39 cellular contexts compared by ENCODE assay signal in genomic region chr7:100735730-100736129, GRCh38. TPM values are rescaled to one million over a fixed set of nuclear protein-coding genes. Genes with fewer than 3 reads are reported as not detected.
"Had no signal": no experiment of that assay in that cellular context is flagged by ENCODE, and none has a peak within 500 bp of the region (broad histone marks: within the 10 kb centered on the region; RNA-seq: fewer than 3 reads in every experiment).

No MANE protein-coding gene starts in this region.

- FAIRE-seq: astrocyte, bronchial epithelial cell had no signal

- H3K4me3 ChIP-seq: adrenal gland, ascending aorta, body of pancreas, breast epithelium, cardiac muscle cell had no signal

- H3K27ac ChIP-seq: adrenal gland, ascending aorta, body of pancreas, brain microvascular endothelial cell, breast epithelium, cardiac muscle cell had no signal

- ATAC-seq: activated naive CD4-positive, alpha-beta T cell treated with anti-CD3 and anti-CD28 coated beads, Interleukin-2, amount 50 U/mL, for 72 hours; activated naive CD8-positive, alpha-beta T cell treated with anti-CD3 and anti-CD28 coated beads, Interleukin-2, amount 50 U/mL, for 24 hours; activated T-cell treated with anti-CD3 and anti-CD28 coated beads, Interleukin-2, amount 50 U/mL, for 4 hours; activated T-cell treated with anti-CD3 and anti-CD28 coated beads, Interleukin-2, amount 50 U/mL, for 72 hours; activated T-helper 17 cell treated with anti-CD3 and anti-CD28 coated beads, Interleukin-2, amount 50 U/mL, for 72 hours; body of pancreas had no signal

- H3K4me1 ChIP-seq: adrenal gland, ascending aorta, body of pancreas, breast epithelium had no signal

- DNase-seq: activated effector memory CD4-positive, alpha-beta T cell treated with anti-CD3 and anti-CD28 coated beads, Interleukin-2, amount 50 U/mL, for 16 hours; activated effector memory CD4-positive, alpha-beta T cell treated with Interleukin-2 at 50 U/mL for 16 hours; activated gamma-delta T cell; activated gamma-delta T cell treated with Interleukin-2 at 50 U/mL for 16 hours; activated naive CD4-positive, alpha-beta T cell; activated naive CD4-positive, alpha-beta T cell treated with anti-CD3 and anti-CD28 coated beads for 36 hours; activated naive CD4-positive, alpha-beta T cell treated with anti-CD3 and anti-CD28 coated beads, Interleukin-2, amount 10 ng/mL, durations not matched to agents 7 days and 5 days; activated naive CD4-positive, alpha-beta T cell treated with anti-CD3 and anti-CD28 coated beads, Interleukin-2, amount 50 U/mL, for 16 hours; activated naive CD4-positive, alpha-beta T cell treated with Interleukin-2 at 50 U/mL for 16 hours; activated naive CD8-positive, alpha-beta T cell treated with anti-CD3 and anti-CD28 coated beads for 36 hours; activated naive CD8-positive, alpha-beta T cell treated with anti-CD3 and anti-CD28 coated beads, Interleukin-2, amount 10 ng/mL, durations not matched to agents 7 days and 5 days; activated naive CD8-positive, alpha-beta T cell treated with anti-CD3 and anti-CD28 coated beads, Interleukin-2, amount 50 U/mL, for 24 hours; activated T-cell treated with anti-CD3 and anti-CD28 coated beads, Interleukin-2, amount 50 U/mL, for 1 hour; activated T-cell treated with anti-CD3 and anti-CD28 coated beads, Interleukin-2, amount 50 U/mL, for 24 hours; activated T-cell treated with anti-CD3 and anti-CD28 coated beads, Interleukin-2, amount 50 U/mL, for 4 hours; activated T-cell treated with anti-CD3 and anti-CD28 coated beads, Interleukin-2, amount 50 U/mL, for 48 hours; activated T-cell treated with anti-CD3 and anti-CD28 coated beads, Interleukin-2, amount 50 U/mL, for 72 hours; adrenal gland; amniotic stem cell; amygdala; anterior cingulate cortex; aorta; body of pancreas; brain microvascular endothelial cell; caudate nucleus; central memory CD4-positive, alpha-beta T cell; cerebellar nuclear complex had no signal

- H3K27me3 ChIP-seq: adrenal gland, ascending aorta, body of pancreas, brain microvascular endothelial cell, breast epithelium, cardiac muscle cell had no signal

- H3K9me3 ChIP-seq: adrenal gland, ascending aorta, body of pancreas, breast epithelium had no signal

- H3K36me3 ChIP-seq: adrenal gland, ascending aorta, brain microvascular endothelial cell, breast epithelium, cardiac muscle cell had no signal

RNA-seq across cellular contexts. Expression of gene ZAN, which starts 2.3 kb away (rescaled TPM):
- total RNA-seq: activated naive CD4-positive, alpha-beta T cell treated with anti-CD3 and anti-CD28 coated beads for 36 hours; activated naive CD4-positive, alpha-beta T cell treated with anti-CD3 and anti-CD28 coated beads, Interleukin-2, amount 50 U/mL, for 72 hours; activated naive CD8-positive, alpha-beta T cell treated with anti-CD3 and anti-CD28 coated beads for 36 hours; activated naive CD8-positive, alpha-beta T cell treated with anti-CD3 and anti-CD28 coated beads, Interleukin-2, amount 10 ng/mL, durations not matched to agents 7 days and 5 days; activated T-cell treated with anti-CD3 and anti-CD28 coated beads, Interleukin-2, amount 50 U/mL, for 4 hours; activated T-cell treated with anti-CD3 and anti-CD28 coated beads, Interleukin-2, amount 50 U/mL, for 72 hours; activated T-helper 1 cell treated with anti-CD3 and anti-CD28 coated beads, Interleukin-12 subunit alpha, Interleukin-12 subunit beta, Interleukin-2, Interleukin-4 antibody, amounts not matched to agents 30 ng/mL and 10 ng/mL and 1 ng/mL, durations not matched to agents 14 hours and 24 hours and 36 hours; activated T-helper 17 cell treated with anti-CD3 and anti-CD28 coated beads, Interleukin-2, amount 50 U/mL, for 72 hours; activated T-helper 2 cell treated with anti-CD3 and anti-CD28 coated beads, Interferon-gamma antibody, Interleukin-2, Interleukin-4, amounts not matched to agents 10 μg/mL and 5 μg/mL and 100 μg/mL, durations not matched to agents 14 hours and 24 hours and 36 hours; adrenal gland; aorta; ascending aorta; astrocyte; body of pancreas; breast epithelium; bronchial epithelial cell; cardiac muscle cell; cardiac septum; cerebellum; chondrocyte had no signal
- polyA plus RNA-seq: adrenal gland, aorta, cardiac muscle cell had no signal

RNA-seq across cellular contexts. Expression of gene EPO, which starts 15.5 kb away (rescaled TPM):
- total RNA-seq: activated naive CD4-positive, alpha-beta T cell treated with anti-CD3 and anti-CD28 coated beads for 36 hours; activated naive CD4-positive, alpha-beta T cell treated with anti-CD3 and anti-CD28 coated beads, Interleukin-2, amount 50 U/mL, for 72 hours; activated naive CD8-positive, alpha-beta T cell treated with anti-CD3 and anti-CD28 coated beads for 36 hours; activated T-cell treated with anti-CD3 and anti-CD28 coated beads, Interleukin-2, amount 50 U/mL, for 4 hours; activated T-helper 1 cell treated with anti-CD3 and anti-CD28 coated beads, Interleukin-12 subunit alpha, Interleukin-12 subunit beta, Interleukin-2, Interleukin-4 antibody, amounts not matched to agents 30 ng/mL and 10 ng/mL and 1 ng/mL, durations not matched to agents 14 hours and 24 hours and 36 hours; activated T-helper 17 cell treated with anti-CD3 and anti-CD28 coated beads, Interleukin-2, amount 50 U/mL, for 72 hours; activated T-helper 2 cell treated with anti-CD3 and anti-CD28 coated beads, Interferon-gamma antibody, Interleukin-2, Interleukin-4, amounts not matched to agents 10 μg/mL and 5 μg/mL and 100 μg/mL, durations not matched to agents 14 hours and 24 hours and 36 hours; adrenal gland; aorta; ascending aorta; astrocyte; breast epithelium; bronchial epithelial cell; cardiac muscle cell; cardiac septum; cerebellum; chondrocyte had no signal
